In genomic region chr1:17668638-17669175, GRCh38 we compare ENCODE assay signal across 20 cellular contexts.
"Had no signal": no experiment of that assay in that cellular context is flagged by ENCODE, and none has a peak within 500 bp of the region (broad histone marks: within the 10 kb centered on the region; RNA-seq: fewer than 3 reads in every experiment).

No MANE protein-coding gene starts in this region.

- H3K4me3 ChIP-seq: esophagus squamous epithelium, mucosa of descending colon, pancreas, stomach, upper lobe of left lung had no signal

- H3K9me3 ChIP-seq: esophagus squamous epithelium, mucosa of descending colon, neutrophil, pancreas, stomach, upper lobe of left lung had no signal

- H3K27me3 ChIP-seq: esophagus squamous epithelium, neutrophil, pancreas, stomach, upper lobe of left lung had no signal

- H3K4me1 ChIP-seq: pancreas had no signal

- H3K27ac ChIP-seq: esophagus squamous epithelium, neutrophil, pancreas, stomach, upper lobe of left lung had no signal

- DNase-seq: activated CD4-positive, alpha-beta T cell treated with anti-CD3 and anti-CD28 coated beads, Interleukin-2, amount 10 ng/mL, durations not matched to agents 7 days and 5 days; activated CD8-positive, alpha-beta T cell treated with anti-CD3 and anti-CD28 coated beads, Interleukin-2, amount 10 ng/mL, durations not matched to agents 7 days and 5 days; activated naive CD4-positive, alpha-beta T cell treated with anti-CD3 and anti-CD28 coated beads for 36 hours; activated T-cell treated with anti-CD3 and anti-CD28 coated beads, Interleukin-2, amount 50 U/mL, for 24 hours; cortex of kidney; effector CD4-positive, alpha-beta T cell; esophagus squamous epithelium; mesenchymal stem cell; mucosa of descending colon; naive thymus-derived CD4-positive, alpha-beta T cell; pancreas; stimulated activated CD4-positive, alpha-beta T cell treated with anti-CD3 and anti-CD28 coated beads, Interleukin-4, amount 100 ng/mL, for 24 hours; stomach; T-helper 1 cell; T1000 had no signal

- ATAC-seq: activated CD4-positive, CD25-positive, alpha-beta regulatory T cell treated with anti-CD3 and anti-CD28 coated beads, Interleukin-2, amount 50 U/mL, for 24 hours; activated CD8-positive, alpha-beta T cell treated with anti-CD3 and anti-CD28 coated beads, Interleukin-2, amount 10 ng/mL, durations not matched to agents 7 days and 5 days; mucosa of descending colon; naive thymus-derived CD4-positive, alpha-beta T cell; pancreas; sciatic nerve; stimulated activated effector memory CD8-positive, alpha-beta T cell treated with anti-CD3 and anti-CD28 coated beads, Interleukin-12 subunit alpha, Interleukin-12 subunit beta, amount 100 ng/mL, for 72 hours had no signal

- H3K36me3 ChIP-seq: neutrophil had no signal
